In the genomic region with DNA sequence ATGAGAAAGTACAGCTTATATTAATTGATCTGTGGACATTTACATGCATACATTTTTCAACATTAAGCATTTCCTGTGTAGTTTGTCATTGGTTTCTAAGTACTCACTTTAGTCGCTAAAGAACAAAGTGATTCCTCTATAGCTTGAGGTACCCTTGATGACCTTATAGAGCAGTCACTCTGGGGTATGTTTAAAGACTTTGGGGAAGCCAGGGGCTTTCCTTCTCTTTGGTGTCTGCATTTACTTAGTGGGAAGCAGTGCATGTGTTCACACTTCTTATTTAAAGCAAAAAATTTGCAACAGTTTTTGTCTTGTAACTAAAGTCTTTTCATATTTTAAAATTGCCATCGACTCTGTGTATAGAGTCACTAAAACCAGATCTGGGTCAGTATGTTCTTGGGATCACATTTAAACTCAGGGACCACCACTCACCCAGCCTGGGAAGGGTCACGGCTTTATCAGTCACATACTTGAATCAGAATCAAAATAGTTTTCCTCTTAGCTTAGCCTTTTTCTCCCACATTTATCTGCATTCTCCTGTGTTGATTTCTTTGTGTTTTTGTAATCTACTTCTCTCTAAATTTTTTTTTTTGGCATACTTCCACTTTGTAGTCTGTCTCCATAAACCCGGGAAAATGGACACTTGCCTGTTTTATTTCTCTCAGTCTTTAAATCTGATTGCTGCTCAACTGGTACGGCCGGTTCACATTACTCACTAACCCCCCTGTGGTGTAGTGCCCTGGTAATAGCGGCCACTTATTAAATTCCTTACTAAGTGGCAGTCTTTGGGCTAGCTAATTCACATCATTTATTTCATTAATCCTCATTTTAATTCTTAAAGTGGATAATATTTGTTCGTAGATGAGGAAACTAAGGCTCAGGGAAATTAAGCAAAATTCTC, we compare ENCODE assay signal across 1 cellular context.
TF ChIP-seq lines count a peak whose summit lies in the region.

No MANE protein-coding gene starts in this region.

TF ChIP-seq in SK-N-SH, 30 proteins besides CTCF, POLR2A, EP300 and RAD21 (continued from another document):
- TF ChIP-seq, protein P1, sequence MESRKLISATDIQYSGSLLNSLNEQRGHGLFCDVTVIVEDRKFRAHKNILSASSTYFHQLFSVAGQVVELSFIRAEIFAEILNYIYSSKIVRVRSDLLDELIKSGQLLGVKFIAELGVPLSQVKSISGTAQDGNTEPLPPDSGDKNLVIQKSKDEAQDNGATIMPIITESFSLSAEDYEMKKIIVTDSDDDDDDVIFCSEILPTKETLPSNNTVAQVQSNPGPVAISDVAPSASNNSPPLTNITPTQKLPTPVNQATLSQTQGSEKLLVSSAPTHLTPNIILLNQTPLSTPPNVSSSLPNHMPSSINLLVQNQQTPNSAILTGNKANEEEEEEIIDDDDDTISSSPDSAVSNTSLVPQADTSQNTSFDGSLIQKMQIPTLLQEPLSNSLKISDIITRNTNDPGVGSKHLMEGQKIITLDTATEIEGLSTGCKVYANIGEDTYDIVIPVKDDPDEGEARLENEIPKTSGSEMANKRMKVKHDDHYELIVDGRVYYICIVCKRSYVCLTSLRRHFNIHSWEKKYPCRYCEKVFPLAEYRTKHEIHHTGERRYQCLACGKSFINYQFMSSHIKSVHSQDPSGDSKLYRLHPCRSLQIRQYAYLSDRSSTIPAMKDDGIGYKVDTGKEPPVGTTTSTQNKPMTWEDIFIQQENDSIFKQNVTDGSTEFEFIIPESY (IDR thresholded peaks at IDR 0.05; ENCODE audit: borderline replicate concordance, low read depth): no peak
- TF ChIP-seq MAX (IDR thresholded peaks at IDR 0.05; ENCODE audit: low read depth) (no peak), RFX5 (IDR thresholded peaks at IDR 0.05; ENCODE audit: low read length) (no peak), SMC3 (IDR thresholded peaks at IDR 0.05; ENCODE audit: low read depth, low read length) (no peak), ELF1 (IDR thresholded peaks at IDR 0.05) (no peak), GATA2 (CRISPR knock-in tag; IDR thresholded peaks at IDR 0.05) (no peak), MEF2A (IDR thresholded peaks at IDR 0.05; ENCODE audit: borderline replicate concordance, low read depth) (no peak)
- TF ChIP-seq, protein P2, sequence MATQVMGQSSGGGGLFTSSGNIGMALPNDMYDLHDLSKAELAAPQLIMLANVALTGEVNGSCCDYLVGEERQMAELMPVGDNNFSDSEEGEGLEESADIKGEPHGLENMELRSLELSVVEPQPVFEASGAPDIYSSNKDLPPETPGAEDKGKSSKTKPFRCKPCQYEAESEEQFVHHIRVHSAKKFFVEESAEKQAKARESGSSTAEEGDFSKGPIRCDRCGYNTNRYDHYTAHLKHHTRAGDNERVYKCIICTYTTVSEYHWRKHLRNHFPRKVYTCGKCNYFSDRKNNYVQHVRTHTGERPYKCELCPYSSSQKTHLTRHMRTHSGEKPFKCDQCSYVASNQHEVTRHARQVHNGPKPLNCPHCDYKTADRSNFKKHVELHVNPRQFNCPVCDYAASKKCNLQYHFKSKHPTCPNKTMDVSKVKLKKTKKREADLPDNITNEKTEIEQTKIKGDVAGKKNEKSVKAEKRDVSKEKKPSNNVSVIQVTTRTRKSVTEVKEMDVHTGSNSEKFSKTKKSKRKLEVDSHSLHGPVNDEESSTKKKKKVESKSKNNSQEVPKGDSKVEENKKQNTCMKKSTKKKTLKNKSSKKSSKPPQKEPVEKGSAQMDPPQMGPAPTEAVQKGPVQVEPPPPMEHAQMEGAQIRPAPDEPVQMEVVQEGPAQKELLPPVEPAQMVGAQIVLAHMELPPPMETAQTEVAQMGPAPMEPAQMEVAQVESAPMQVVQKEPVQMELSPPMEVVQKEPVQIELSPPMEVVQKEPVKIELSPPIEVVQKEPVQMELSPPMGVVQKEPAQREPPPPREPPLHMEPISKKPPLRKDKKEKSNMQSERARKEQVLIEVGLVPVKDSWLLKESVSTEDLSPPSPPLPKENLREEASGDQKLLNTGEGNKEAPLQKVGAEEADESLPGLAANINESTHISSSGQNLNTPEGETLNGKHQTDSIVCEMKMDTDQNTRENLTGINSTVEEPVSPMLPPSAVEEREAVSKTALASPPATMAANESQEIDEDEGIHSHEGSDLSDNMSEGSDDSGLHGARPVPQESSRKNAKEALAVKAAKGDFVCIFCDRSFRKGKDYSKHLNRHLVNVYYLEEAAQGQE (IDR thresholded peaks at IDR 0.05; ENCODE audit: low read depth, low read length): no peak
- TF ChIP-seq, protein P3, sequence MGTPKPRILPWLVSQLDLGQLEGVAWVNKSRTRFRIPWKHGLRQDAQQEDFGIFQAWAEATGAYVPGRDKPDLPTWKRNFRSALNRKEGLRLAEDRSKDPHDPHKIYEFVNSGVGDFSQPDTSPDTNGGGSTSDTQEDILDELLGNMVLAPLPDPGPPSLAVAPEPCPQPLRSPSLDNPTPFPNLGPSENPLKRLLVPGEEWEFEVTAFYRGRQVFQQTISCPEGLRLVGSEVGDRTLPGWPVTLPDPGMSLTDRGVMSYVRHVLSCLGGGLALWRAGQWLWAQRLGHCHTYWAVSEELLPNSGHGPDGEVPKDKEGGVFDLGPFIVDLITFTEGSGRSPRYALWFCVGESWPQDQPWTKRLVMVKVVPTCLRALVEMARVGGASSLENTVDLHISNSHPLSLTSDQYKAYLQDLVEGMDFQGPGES (IDR thresholded peaks at IDR 0.05; ENCODE audit: low read depth, low read length): no peak
